In genomic region chrX:144683247-144683646, GRCh38 we compare ENCODE assay signal across 23 cellular contexts.
DNase-seq lines count a peak whose midpoint lies in the region; ATAC-seq and TF ChIP-seq lines count a peak whose summit lies in the region.
"Had no signal": no experiment of that assay in that cellular context is flagged by ENCODE, and none has a peak within 500 bp of the region (broad histone marks: within the 10 kb centered on the region; RNA-seq: fewer than 3 reads in every experiment).

No MANE protein-coding gene starts in this region.

- intact Hi-C loops in Right ventricle myocardium superior (cut with DNase I) (no loop called here), heart left ventricle (cut with DNase I) (no loop called here)

- DNase-seq in Right ventricle myocardium superior, result no peak
- DNase-seq in heart left ventricle, result no peak
- DNase-seq in osteocyte (ENCODE audit: extremely low spot score, unreplicated experiment), result no peak
- DNase-seq in stromal cell of bone marrow (ENCODE audit: low read depth), result peak; percentile 2
- no peak for DNase-seq in NCI-H345 (lab: John Stamatoyannopoulos, UW)
- DNase-seq in NCI-H1417 (lab: John Stamatoyannopoulos, UW), result no peak
- DNase-seq: 8988T; ACHN; AML-193; BE2C; CD4-positive, alpha-beta T cell; CD8-positive, alpha-beta memory T cell; DMS 273 treated with DMSO at 0.1 percent for 48 hours; DMS79; EL; GDM1; HFFc6 had no signal

- ATAC-seq in Right ventricle myocardium superior (ENCODE audit: poor library complexity) (peak; percentile 52), heart left ventricle (no peak)
- ATAC-seq: A549, GM12878, GM23338 had no signal

- H3K4me1 ChIP-seq in heart left ventricle, result no peaks in the 10 kb centered on the region
- H3K4me1 ChIP-seq: A549, BE2C, HAP-1 had no signal

- no peaks in the 10 kb centered on the region for H3K9me3 ChIP-seq in heart left ventricle
- H3K9me3 ChIP-seq: A549, BE2C had no signal

- H3K4me3 Mint-ChIP-seq in osteocyte (ENCODE audit: unreplicated experiment), result no peak overlapping the region
- H3K4me3 Mint-ChIP-seq: CD14-positive monocyte; CD4-positive, alpha-beta T cell; CD8-positive, alpha-beta memory T cell; GM23338; HFFc6 had no signal

- no peaks in the 10 kb centered on the region for H3K27me3 Mint-ChIP-seq in osteocyte (ENCODE audit: unreplicated experiment)
- H3K27me3 Mint-ChIP-seq: CD4-positive, alpha-beta T cell; CD8-positive, alpha-beta memory T cell had no signal

- no peaks in the 10 kb centered on the region for H3K36me3 ChIP-seq in heart left ventricle
- H3K36me3 ChIP-seq: BE2C; BLaER1 treated with 17β-estradiol and CSF1 and Interleukin-3, amounts not matched to agents 10 nM and 100 nM; HAP-1 had no signal

- peak overlapping the region; percentile 12 for H3K27ac Mint-ChIP-seq in osteocyte (ENCODE audit: unreplicated experiment)
- H3K27ac Mint-ChIP-seq: CD14-positive monocyte; CD4-positive, alpha-beta T cell; CD8-positive, alpha-beta memory T cell; GM23338; HFFc6 had no signal

- TF ChIP-seq CTCF in heart left ventricle (IDR thresholded peaks at IDR 0.05) (no peak), osteocyte (IDR thresholded peaks at IDR 0.05) (no peak)

- H3K27ac ChIP-seq in heart left ventricle, result no peak overlapping the region
- H3K27ac ChIP-seq: A549; BLaER1 treated with 17β-estradiol and CSF1 and Interleukin-3, amounts not matched to agents 10 nM and 100 nM had no signal

- no peaks in the 10 kb centered on the region for H3K4me1 Mint-ChIP-seq in osteocyte (ENCODE audit: unreplicated experiment)
- H3K4me1 Mint-ChIP-seq: CD14-positive monocyte; CD8-positive, alpha-beta memory T cell; GM23338 had no signal

- 64 to 81% (median 73%) methylated on average over 4 of the region's 4 CpGs for WGBS in heart left ventricle, 4 donors

- no peak for TF ChIP-seq POLR2A in heart left ventricle (IDR thresholded peaks at IDR 0.05)

- H3K27me3 ChIP-seq in heart left ventricle, result no peaks in the 10 kb centered on the region
- H3K27me3 ChIP-seq: BE2C had no signal

- no peaks in the 10 kb centered on the region for H3K36me3 Mint-ChIP-seq in osteocyte (ENCODE audit: unreplicated experiment)
- H3K36me3 Mint-ChIP-seq: CD14-positive monocyte; CD8-positive, alpha-beta memory T cell had no signal

- H3K9me3 Mint-ChIP-seq in osteocyte (ENCODE audit: unreplicated experiment), result peaks cover 28% of the 10 kb centered on the region

- no peak overlapping the region for H3K4me3 ChIP-seq in heart left ventricle
- H3K4me3 ChIP-seq: A549; BLaER1 treated with 17β-estradiol and CSF1 and Interleukin-3, amounts not matched to agents 10 nM and 100 nM; GM12878; GM23338; HAP-1 had no signal
